Comparison of ENCODE assay signal across 21 cellular contexts in the genomic region with DNA sequence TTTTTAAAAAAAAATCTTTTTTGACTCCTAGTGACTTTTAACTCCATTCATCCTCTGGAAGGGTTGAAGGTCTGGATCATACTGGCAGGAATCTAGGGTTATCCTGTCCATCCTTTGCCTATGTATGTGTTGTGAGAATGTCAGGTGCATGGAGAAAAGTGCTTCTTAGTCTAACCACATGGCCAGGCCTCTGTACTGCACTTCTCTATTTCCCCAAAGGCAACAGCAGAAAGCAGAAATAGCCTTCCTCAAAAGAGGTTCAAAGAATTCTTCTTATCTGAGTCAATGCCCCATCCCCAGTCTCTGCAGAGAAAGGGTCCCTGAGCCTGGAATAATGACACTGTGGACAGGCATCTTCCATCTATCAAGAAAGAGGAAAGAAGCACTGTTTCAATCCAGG.
"Had no signal": no experiment of that assay in that cellular context is flagged by ENCODE, and none has a peak within 500 bp of the region (broad histone marks: within the 10 kb centered on the region; RNA-seq: fewer than 3 reads in every experiment).

No MANE protein-coding gene starts in this region.

- H3K27ac Mint-ChIP-seq: activated CD4-positive, alpha-beta T cell treated with anti-CD3 and anti-CD28 coated beads, Interleukin-2, amount 10 ng/mL, durations not matched to agents 24 days and 14 days; activated CD8-positive, alpha-beta T cell treated with anti-CD3 and anti-CD28 coated beads for 36 hours; activated naive CD8-positive, alpha-beta T cell treated with anti-CD3 and anti-CD28 coated beads, Interleukin-2, amount 10 ng/mL, durations not matched to agents 7 days and 5 days; activated T-helper 17 cell treated with anti-CD3 and anti-CD28 coated beads, Interleukin-2, amount 50 U/mL, for 72 hours; dendritic cell treated with granulocyte-macrophage colony-stimulating factor and Interleukin-4, amounts not matched to agents 40 ng/mL and 50 ng/mL, for 4 days; immature natural killer cell; naive thymus-derived CD4-positive, alpha-beta T cell had no signal

- H3K27ac ChIP-seq: cardiac muscle cell, esophagus squamous epithelium, pancreas, right lobe of liver, stomach had no signal

- H3K9me3 ChIP-seq: esophagus squamous epithelium, pancreas, right lobe of liver had no signal

- H3K27me3 Mint-ChIP-seq: activated CD8-positive, alpha-beta T cell treated with anti-CD3 and anti-CD28 coated beads for 36 hours had no signal

- H3K4me1 Mint-ChIP-seq: activated CD4-positive, alpha-beta T cell treated with anti-CD3 and anti-CD28 coated beads, Interleukin-2, amount 10 ng/mL, durations not matched to agents 24 days and 14 days; activated naive CD8-positive, alpha-beta T cell treated with anti-CD3 and anti-CD28 coated beads, Interleukin-2, amount 10 ng/mL, durations not matched to agents 7 days and 5 days; activated T-helper 17 cell treated with anti-CD3 and anti-CD28 coated beads, Interleukin-2, amount 50 U/mL, for 72 hours; immature natural killer cell; naive thymus-derived CD4-positive, alpha-beta T cell had no signal

- FAIRE-seq: pancreas, small intestine had no signal

- H3K9me3 Mint-ChIP-seq: activated CD4-positive, alpha-beta T cell treated with anti-CD3 and anti-CD28 coated beads, Interleukin-2, amount 10 ng/mL, durations not matched to agents 24 days and 14 days; activated CD8-positive, alpha-beta T cell treated with anti-CD3 and anti-CD28 coated beads for 36 hours; activated naive CD8-positive, alpha-beta T cell treated with anti-CD3 and anti-CD28 coated beads, Interleukin-2, amount 10 ng/mL, durations not matched to agents 7 days and 5 days; activated T-helper 17 cell treated with anti-CD3 and anti-CD28 coated beads, Interleukin-2, amount 50 U/mL, for 72 hours; dendritic cell treated with granulocyte-macrophage colony-stimulating factor and Interleukin-4, amounts not matched to agents 40 ng/mL and 50 ng/mL, for 4 days; immature natural killer cell; naive thymus-derived CD4-positive, alpha-beta T cell had no signal

- H3K4me3 Mint-ChIP-seq: activated CD4-positive, alpha-beta T cell treated with anti-CD3 and anti-CD28 coated beads, Interleukin-2, amount 10 ng/mL, durations not matched to agents 24 days and 14 days; activated CD8-positive, alpha-beta T cell treated with anti-CD3 and anti-CD28 coated beads for 36 hours; activated naive CD8-positive, alpha-beta T cell treated with anti-CD3 and anti-CD28 coated beads, Interleukin-2, amount 10 ng/mL, durations not matched to agents 7 days and 5 days; activated T-helper 17 cell treated with anti-CD3 and anti-CD28 coated beads, Interleukin-2, amount 50 U/mL, for 72 hours; dendritic cell treated with granulocyte-macrophage colony-stimulating factor and Interleukin-4, amounts not matched to agents 40 ng/mL and 50 ng/mL, for 4 days; immature natural killer cell; naive thymus-derived CD4-positive, alpha-beta T cell had no signal

- DNase-seq: activated CD4-positive, alpha-beta T cell treated with anti-CD3 and anti-CD28 coated beads, Interleukin-2, amount 10 ng/mL, durations not matched to agents 24 days and 14 days; activated CD8-positive, alpha-beta T cell treated with anti-CD3 and anti-CD28 coated beads for 36 hours; activated naive CD4-positive, alpha-beta T cell treated with Interleukin-2 at 50 U/mL for 16 hours; activated naive CD8-positive, alpha-beta T cell treated with anti-CD3 and anti-CD28 coated beads, Interleukin-2, amount 10 ng/mL, durations not matched to agents 7 days and 5 days; activated T-cell treated with anti-CD3 and anti-CD28 coated beads, Interleukin-2, amount 50 U/mL, for 1 hour; amygdala; effector memory CD4-positive, alpha-beta T cell; esophagus squamous epithelium; immature natural killer cell; mesendoderm; naive thymus-derived CD4-positive, alpha-beta T cell; pancreas; right lobe of liver; small intestine; stimulated activated CD4-positive, alpha-beta T cell treated with anti-CD3 and anti-CD28 coated beads, Interleukin-4, amount 100 ng/mL, for 1 hour; stomach; T-helper 2 cell; trophoblast cell had no signal

- H3K36me3 Mint-ChIP-seq: activated naive CD8-positive, alpha-beta T cell treated with anti-CD3 and anti-CD28 coated beads, Interleukin-2, amount 10 ng/mL, durations not matched to agents 7 days and 5 days; immature natural killer cell had no signal

- H3K4me1 ChIP-seq: pancreas, right lobe of liver had no signal

- ATAC-seq: activated CD8-positive, alpha-beta T cell treated with anti-CD3 and anti-CD28 coated beads for 36 hours; activated T-helper 17 cell treated with anti-CD3 and anti-CD28 coated beads, Interleukin-2, amount 50 U/mL, for 72 hours; naive thymus-derived CD4-positive, alpha-beta T cell; pancreas; right lobe of liver had no signal

- H3K4me3 ChIP-seq: cardiac muscle cell, esophagus squamous epithelium, pancreas, right lobe of liver, stomach had no signal

- H3K36me3 ChIP-seq: cardiac muscle cell, esophagus squamous epithelium, pancreas, right lobe of liver, stomach had no signal

- H3K27me3 ChIP-seq: pancreas, right lobe of liver, stomach had no signal
